ENCODE assay signal across 11 cellular contexts in the genomic region with DNA sequence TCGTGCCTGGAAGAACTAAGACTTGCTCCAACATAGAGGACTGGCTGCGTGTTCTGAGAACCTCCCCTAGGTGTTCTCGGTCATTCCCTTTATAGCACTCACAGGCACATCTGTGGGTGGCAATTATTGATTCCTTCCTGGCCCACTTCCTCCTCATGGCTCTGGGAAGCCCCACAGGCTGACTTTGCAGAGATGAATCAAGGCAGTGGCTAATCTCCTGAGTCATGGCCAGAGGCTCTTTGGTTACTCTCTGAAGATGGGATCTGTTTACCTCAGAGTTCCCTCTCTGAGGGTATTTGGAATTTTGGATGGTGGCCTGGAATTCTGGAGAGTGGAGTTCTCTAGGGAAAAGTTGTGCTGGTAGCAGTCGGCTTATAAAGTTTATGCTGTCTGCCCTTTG.
DNase-seq lines count a peak whose midpoint lies in the region; ATAC-seq and TF ChIP-seq lines count a peak whose summit lies in the region.
"Had no signal": no experiment of that assay in that cellular context is flagged by ENCODE, and none has a peak within 500 bp of the region (broad histone marks: within the 10 kb centered on the region; RNA-seq: fewer than 3 reads in every experiment).

No MANE protein-coding gene starts in this region.

- no peak overlapping the region for H2BK120ac ChIP-seq in mesendoderm (ENCODE audit: low read depth, low read length)

- H2BK5ac ChIP-seq in mesendoderm (ENCODE audit: low read length) = no peak overlapping the region

- no peaks in the 10 kb centered on the region for H4K20me1 ChIP-seq in mammary epithelial cell (ENCODE audit: insufficient read depth, low read length)

- H2BK15ac ChIP-seq in mesendoderm (replicated peaks; ENCODE audit: low read depth) = no peak overlapping the region

- peak; percentile 75 for DNase-seq in BJ (ENCODE audit: low read depth)
- peak; percentile 14 for DNase-seq in mammary epithelial cell
- DNase-seq in mesendoderm = peak; percentile 37
- DNase-seq in NCI-H187 (lab: John Stamatoyannopoulos, UW) = no peak
- no peak for DNase-seq in NCI-H1105 (lab: John Stamatoyannopoulos, UW)
- DNase-seq in HUDEP-2 (lab: John Stamatoyannopoulos, UW; ENCODE audit: unreplicated experiment in 76 of 76) = no peak
- DNase-seq: DMS153; MM.1S; NK-92 treated with Interleukin-12 subunit alpha and Interleukin-12 subunit beta, amount 100 ng/mL, for 24 hours had no signal

- no peaks in the 10 kb centered on the region for H3K4me1 ChIP-seq in mammary epithelial cell (ENCODE audit: insufficient read depth, low read length)
- no peaks in the 10 kb centered on the region for H3K4me1 ChIP-seq in mesendoderm (ENCODE audit: control insufficient read depth, low read depth, low read length)

- H3K4me2 ChIP-seq in mammary epithelial cell (ENCODE audit: insufficient read depth, low read depth, low read length) (peak overlapping the region; percentile 13), mesendoderm (ENCODE audit: low read length) (no peak overlapping the region)

- no peaks in the 10 kb centered on the region for H3K36me3 ChIP-seq in BJ (ENCODE audit: control insufficient read depth, insufficient read depth, low read length)
- no peaks in the 10 kb centered on the region for H3K36me3 ChIP-seq in mammary epithelial cell (ENCODE audit: insufficient read depth, low read length)
- H3K36me3 ChIP-seq in mesendoderm (ENCODE audit: control insufficient read depth, insufficient read depth, low read length) = no peaks in the 10 kb centered on the region

- H3K9ac ChIP-seq in mammary epithelial cell (ENCODE audit: insufficient read depth, low read length) (no peak overlapping the region), mesendoderm (ENCODE audit: low read length) (no peak overlapping the region)

- H3K56ac ChIP-seq in mesendoderm (ENCODE audit: low read length) = no peak overlapping the region

- intact Hi-C loops in mammary epithelial cell (cut with micrococcal nuclease) = no loop called here

- no peaks in the 10 kb centered on the region for H3K9me3 ChIP-seq in mammary epithelial cell (replicated peaks; ENCODE audit: insufficient read depth, low read length)

- WGBS in mammary epithelial cell (ENCODE audit: low coverage, missing lambda C conversion rate) = 2% methylated on average over 4 of the region's 4 CpGs
- WGBS in mesendoderm (ENCODE audit: extremely low coverage, insufficient coverage, low lambda C conversion rate) = no CpG with 5 or more reads among the region's 4 CpGs

- in situ Hi-C loops in mammary epithelial cell (cut with MboI; ENCODE audit: low sequenced_read_pairs in 2 of 2) = no loop called here

- ATAC-seq in HG02870 (IDR thresholded peaks at IDR 0.05; ENCODE audit: unreplicated experiment) (peak; percentile 68), GM21526 (IDR thresholded peaks at IDR 0.05; ENCODE audit: low FRiP score, unreplicated experiment) (no peak)

- H3K27ac ChIP-seq in mammary epithelial cell (ENCODE audit: insufficient read depth, low read depth, low read length) = no peak overlapping the region
- no peak overlapping the region for H3K27ac ChIP-seq in mesendoderm (ENCODE audit: low read depth, low read length)

- TF ChIP-seq CTCF in BJ (IDR thresholded peaks at IDR 0.05; ENCODE audit: insufficient read depth, low read depth, low read length) (no peak), mammary epithelial cell (conservative IDR thresholded peaks at IDR 0.05 in 1 of 2, IDR thresholded peaks at IDR 0.05 in 1 of 2; ENCODE audit: extremely low read depth in 1 of 2, insufficient read depth in 1 of 2, low read depth in 1 of 2, low read length in 2 of 2) (no peak)

- no peak overlapping the region for H2AK5ac ChIP-seq in mesendoderm (ENCODE audit: low read length)

- H4K5ac ChIP-seq in mesendoderm (ENCODE audit: low read length) = no peak overlapping the region

- no peaks in the 10 kb centered on the region for H3K79me1 ChIP-seq in mesendoderm (ENCODE audit: low read length)

- H3K4me3 ChIP-seq in BJ (ENCODE audit: low read depth, low read length) (no peak overlapping the region), mammary epithelial cell (replicated peaks in 1 of 3; ENCODE audit: insufficient read depth in 1 of 3, low read depth in 2 of 3, low read length in 3 of 3) (no peak overlapping the region), mesendoderm (ENCODE audit: low read length) (no peak overlapping the region)

- no peaks in the 10 kb centered on the region for H3K79me2 ChIP-seq in mammary epithelial cell (ENCODE audit: insufficient read depth, low read length)
- H3K79me2 ChIP-seq in mesendoderm (ENCODE audit: control insufficient read depth, insufficient read depth, low read length) = no peaks in the 10 kb centered on the region

- POLR2A ChIA-PET in BJ (lab: Charles Lee) = no interaction called here

- no TSS peak for BruUV-seq in mammary epithelial cell (replicated peaks; lab: Mats Ljungman, UMichigan)

- H3K18ac ChIP-seq in mesendoderm (ENCODE audit: low read length) = no peak overlapping the region

- H3K27me3 ChIP-seq in BJ (ENCODE audit: control insufficient read depth, insufficient read depth, low read length) (no peaks in the 10 kb centered on the region), mammary epithelial cell (ENCODE audit: insufficient read depth, low read length) (no peaks in the 10 kb centered on the region), mesendoderm (ENCODE audit: insufficient read depth, low read length, poor library complexity) (no peaks in the 10 kb centered on the region)

- no peak overlapping the region for H3K23ac ChIP-seq in mesendoderm (ENCODE audit: low read length)

- H2AFZ ChIP-seq in mammary epithelial cell (ENCODE audit: low read depth, low read length) = peak overlapping the region; percentile 19

- no peak overlapping the region for H3K4ac ChIP-seq in mesendoderm (ENCODE audit: low read depth, low read length)

- dilution Hi-C loops in mammary epithelial cell (cut with HindIII; ENCODE audit: low sequenced_read_pairs) = no loop called here

- no peak overlapping the region for H4K8ac ChIP-seq in mesendoderm (ENCODE audit: low read depth, low read length)

- CTCF ChIA-PET in BJ (lab: Yijun Ruan, JAX) = interaction anchor here (0.7 to 1.2 kb wide), 2 partner anchors 16 kb away, joined by 3 to 4 read pairs; no protein-coding TSS in a partner anchor
- CTCF ChIA-PET in mammary epithelial cell (lab: Charles Lee; ENCODE audit: low non-redundant PET) = no interaction called here

Comparison
In these comparisons a context has a peak if more than half of its experiments do, and no peak if none do; other contexts are left out.
1. DNase-seq: peak in BJ (single experiment), mammary epithelial cell (single experiment) and mesendoderm (single experiment); none in NCI-H187 (0 of 2), NCI-H1105 (single experiment) and HUDEP-2 (0 of 76).